Comparison of ENCODE assay signal across 1 cellular context in the genomic region with DNA sequence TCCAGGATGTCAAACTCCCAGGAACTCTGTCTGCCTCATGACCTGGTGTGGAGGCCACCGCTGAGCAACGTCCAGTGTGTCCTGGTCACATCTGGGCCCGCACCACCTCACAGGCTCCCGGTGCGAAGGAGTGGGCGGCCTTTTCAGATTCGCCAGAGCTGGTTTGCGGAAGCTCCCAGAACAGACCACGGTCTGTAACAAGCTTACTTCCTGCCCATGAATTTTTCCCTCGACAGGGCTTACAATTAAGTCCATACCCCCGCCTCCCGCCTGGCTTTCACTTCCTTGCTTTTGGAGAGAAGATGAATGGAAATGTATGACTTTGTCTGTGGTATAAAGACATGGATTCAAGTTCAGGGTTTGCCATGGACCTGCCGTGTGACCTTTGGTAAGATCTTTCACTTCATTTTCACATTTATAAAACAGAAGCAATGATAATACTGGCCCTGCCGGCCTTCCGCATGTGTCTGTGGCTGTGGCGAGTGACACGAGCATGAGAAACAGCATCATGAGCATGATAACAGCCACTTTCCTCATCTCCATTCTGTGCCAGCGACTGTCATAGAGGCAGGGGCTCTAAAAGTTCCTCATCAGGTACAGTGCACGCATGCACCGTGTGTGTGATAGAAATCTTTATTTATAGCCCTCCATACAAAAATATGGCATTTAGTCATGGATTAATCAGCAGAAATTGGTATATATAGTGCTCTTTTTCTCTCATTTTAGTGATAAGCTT.
TF ChIP-seq lines count a peak whose summit lies in the region.

No MANE protein-coding gene starts in this region.

TF ChIP-seq in H1, 55 proteins besides CTCF, POLR2A, EP300 and RAD21:
- TF ChIP-seq, protein P1, sequence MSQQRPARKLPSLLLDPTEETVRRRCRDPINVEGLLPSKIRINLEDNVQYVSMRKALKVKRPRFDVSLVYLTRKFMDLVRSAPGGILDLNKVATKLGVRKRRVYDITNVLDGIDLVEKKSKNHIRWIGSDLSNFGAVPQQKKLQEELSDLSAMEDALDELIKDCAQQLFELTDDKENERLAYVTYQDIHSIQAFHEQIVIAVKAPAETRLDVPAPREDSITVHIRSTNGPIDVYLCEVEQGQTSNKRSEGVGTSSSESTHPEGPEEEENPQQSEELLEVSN (IDR thresholded peaks at IDR 0.05) = no peak
- TF ChIP-seq SIRT6 (IDR thresholded peaks at IDR 0.05; ENCODE audit: low read length) = no peak
- TF ChIP-seq, protein P2, sequence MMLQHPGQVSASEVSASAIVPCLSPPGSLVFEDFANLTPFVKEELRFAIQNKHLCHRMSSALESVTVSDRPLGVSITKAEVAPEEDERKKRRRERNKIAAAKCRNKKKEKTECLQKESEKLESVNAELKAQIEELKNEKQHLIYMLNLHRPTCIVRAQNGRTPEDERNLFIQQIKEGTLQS (IDR thresholded peaks at IDR 0.05; ENCODE audit: insufficient read depth, low read depth, low read length) = no peak
- TF ChIP-seq GABPA (IDR thresholded peaks at IDR 0.05; ENCODE audit: borderline replicate concordance, insufficient read depth, low read length) = no peak
- TF ChIP-seq PHF8 (conservative IDR thresholded peaks at IDR 0.05; ENCODE audit: low read depth, low read length) = no peak
- TF ChIP-seq SP4 (IDR thresholded peaks at IDR 0.05; ENCODE audit: low read length) = no peak
- no peak for TF ChIP-seq NRF1 (IDR thresholded peaks at IDR 0.05; ENCODE audit: low read depth, low read length)
